ENCODE assay signal across 7 cellular contexts in genomic region chr18:57630002-57630758, GRCh38. TPM values are rescaled to one million over a fixed set of nuclear protein-coding genes. Genes with fewer than 3 reads are reported as not detected.
DNase-seq lines count a peak whose midpoint lies in the region; ATAC-seq, FAIRE-seq and TF ChIP-seq lines count a peak whose summit lies in the region.

No MANE protein-coding gene starts in this region.

- TF ChIP-seq CTCF in hepatocyte (IDR thresholded peaks at IDR 0.05; ENCODE audit: poor library complexity) = peak; percentile 82

- FAIRE-seq in GM18507 (lab: Jason Lieb, UNC) = peak; percentile 93

- H3K4me1 ChIP-seq in hepatocyte (ENCODE audit: insufficient read depth) = no peaks in the 10 kb centered on the region

- H3K4me2 ChIP-seq in hepatocyte = peak overlapping the region; percentile 88

- no peaks in the 10 kb centered on the region for H3K9me3 ChIP-seq in hepatocyte (ENCODE audit: low read depth)

- no peaks in the 10 kb centered on the region for H3K36me3 ChIP-seq in hepatocyte (replicated peaks; ENCODE audit: insufficient read depth, low read depth)

- ATAC-seq in HG02981 (IDR thresholded peaks at IDR 0.05; ENCODE audit: unreplicated experiment) = peak; percentile 91

- H2AFZ ChIP-seq in hepatocyte = peak overlapping the region; percentile 99

- no peaks in the 10 kb centered on the region for H3K79me2 ChIP-seq in hepatocyte

- H4K20me1 ChIP-seq in hepatocyte (ENCODE audit: insufficient read depth, poor library complexity, severe bottlenecking) = no peaks in the 10 kb centered on the region

- H3K27me3 ChIP-seq in hepatocyte = no peaks in the 10 kb centered on the region

- H3K27ac ChIP-seq in hepatocyte = peak overlapping the region; percentile 73

- DNase-seq in GM18507 (ENCODE audit: extremely low spot score, insufficient read length, low read depth) = peak; percentile 79
- peak; percentile 94 to 96 for DNase-seq in NCI-H1930 (lab: John Stamatoyannopoulos, UW)
- DNase-seq in T-helper 22 cell (ENCODE audit: low read depth) = peak; percentile 91
- DNase-seq in astrocyte of the hippocampus (ENCODE audit: low read depth, low spot score) = peak; percentile 98
- peak; percentile 97 for DNase-seq in hepatocyte (ENCODE audit: low spot score)
- peak; percentile 80 for DNase-seq in renal cortical epithelial cell (ENCODE audit: low read depth)

- no peaks in the 10 kb centered on the region for H3K9me2 ChIP-seq in hepatocyte (replicated peaks; ENCODE audit: insufficient read depth)

- peak overlapping the region; percentile 47 for H3K4me3 ChIP-seq in hepatocyte

- WGBS in hepatocyte (ENCODE audit: low lambda C conversion rate, missing lambda C conversion rate) = 12% methylated on average over 52 of the region's 52 CpGs

RNA-seq across cellular contexts. Expression of gene NARS1, which starts 8.5 kb away (rescaled TPM):
- total RNA-seq in hepatocyte (179 and 184 TPM in 2 replicates), renal cortical epithelial cell (369 and 391 TPM in 2 replicates)
- 123 and 124 TPM in 2 replicates for polyA plus RNA-seq in hepatocyte

RNA-seq across cellular contexts. Expression of gene FECH, which starts 43.7 kb away (rescaled TPM):
- 19.3 and 28.1 TPM in 2 replicates for total RNA-seq in hepatocyte
- polyA plus RNA-seq in hepatocyte = 14.5 and 17.4 TPM in 2 replicates
- total RNA-seq in renal cortical epithelial cell = 39.3 and 40.5 TPM in 2 replicates

Comparison
In these comparisons a context has a peak if more than half of its experiments do, and no peak if none do; other contexts are left out.
1. Peak in every context shown above with its lines: DNase-seq, ATAC-seq, H3K4me3 ChIP-seq and H3K27ac ChIP-seq.